In the genomic region with DNA sequence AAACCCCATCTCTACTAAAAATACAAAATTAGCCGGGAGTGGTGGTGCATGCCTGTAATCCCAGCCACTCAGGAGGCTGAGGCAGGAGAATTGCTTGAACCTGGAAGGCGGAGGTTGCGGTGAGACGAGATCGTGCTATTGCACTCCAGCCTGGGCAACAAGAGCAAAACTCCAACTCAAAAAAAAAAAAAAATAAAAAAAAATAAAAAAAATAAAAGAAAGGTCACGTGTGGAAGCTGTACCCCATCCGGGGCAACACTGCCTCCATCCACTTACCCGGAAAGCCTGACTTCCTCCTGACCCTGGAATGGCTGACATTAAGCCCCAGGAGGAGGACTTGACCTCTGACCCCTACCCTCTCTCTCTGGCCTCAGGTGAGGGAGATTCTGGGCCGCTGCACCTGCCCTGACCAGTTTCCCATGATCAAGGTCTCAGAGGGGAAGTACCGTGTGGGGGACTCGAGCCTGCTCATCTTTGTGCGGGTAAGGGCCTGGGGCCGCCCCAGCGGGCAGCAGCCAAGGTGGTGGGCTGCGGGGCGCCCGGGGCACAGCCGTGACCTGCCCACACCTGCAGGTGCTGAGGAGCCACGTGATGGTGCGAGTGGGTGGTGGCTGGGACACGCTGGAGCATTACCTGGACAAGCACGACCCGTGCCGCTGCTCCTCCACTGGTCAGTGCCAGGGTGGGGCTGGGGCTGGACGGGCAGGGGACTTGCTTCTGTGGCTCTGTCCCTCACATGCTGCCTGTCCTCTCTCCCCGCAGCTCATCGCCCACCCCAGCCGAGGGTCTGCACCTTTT, we compare ENCODE assay signal across 10 cellular contexts. TPM values are rescaled to one million over a fixed set of nuclear protein-coding genes. Genes with fewer than 3 reads are reported as not detected.
DNase-seq lines count a peak whose midpoint lies in the region; ATAC-seq and TF ChIP-seq lines count a peak whose summit lies in the region.
"Had no signal": no experiment of that assay in that cellular context is flagged by ENCODE, and none has a peak within 500 bp of the region (broad histone marks: within the 10 kb centered on the region; RNA-seq: fewer than 3 reads in every experiment).

No MANE protein-coding gene starts in this region.

- peak overlapping the region in 1 of 2 donors; percentile 46 for H3K4me3 Mint-ChIP-seq in CD14-positive monocyte
- H3K4me3 Mint-ChIP-seq: GM23338 had no signal

- DNase-seq in CD14-positive monocyte (ENCODE audit: low spot score) (no peak), RWPE1 (ENCODE audit: low spot score) (no peak), heart left ventricle (peak in 1 of 5 donors; percentile 41), foreskin fibroblast (no peak), DMS 273 treated with DMSO at 0.1 percent for 48 hours (lab: John Stamatoyannopoulos, UW) (no peak)
- no peak for DNase-seq in stimulated activated naive CD4-positive, alpha-beta T cell treated with Interleukin-2 at 50 U/mL for 16 hours (lab: John Stamatoyannopoulos, UW)

- H3K9me3 ChIP-seq in heart left ventricle, result no peaks in the 10 kb centered on the region

- peaks cover 0 to 13% (median 0%) of the 10 kb centered on the region in 9 donors for H3K36me3 ChIP-seq in heart left ventricle
- no peaks in the 10 kb centered on the region for H3K36me3 ChIP-seq in rectal smooth muscle tissue (ENCODE audit: control insufficient read depth, insufficient read depth, low read length)

- peaks cover 60% of the 10 kb centered on the region for H3K4me1 Mint-ChIP-seq in CD14-positive monocyte

- TF ChIP-seq CTCF in CD14-positive monocyte (IDR thresholded peaks at IDR 0.05), result no peak
- no peak for TF ChIP-seq CTCF in RWPE1 (conservative IDR thresholded peaks at IDR 0.05; ENCODE audit: low read depth)
- no peak for TF ChIP-seq CTCF in heart left ventricle (IDR thresholded peaks at IDR 0.05)
- no peak for TF ChIP-seq CTCF in foreskin fibroblast (IDR thresholded peaks at IDR 0.05; ENCODE audit: low read depth, low read length)

- POLR2A ChIA-PET in RWPE1 (lab: Yijun Ruan, JAX; ENCODE audit: low non-redundant PET), result no interaction called here

- peak overlapping the region; percentile 63 to 94 (median 86) for H3K27ac Mint-ChIP-seq in CD14-positive monocyte
- H3K27ac Mint-ChIP-seq: GM23338 had no signal

- peaks cover 9 to 86% (median 68%) of the 10 kb centered on the region in 12 donors for H3K4me1 ChIP-seq in heart left ventricle
- peaks cover 44% of the 10 kb centered on the region for H3K4me1 ChIP-seq in rectal smooth muscle tissue (ENCODE audit: control insufficient read depth, insufficient read depth, low read length)

- intact Hi-C loops in CD14-positive monocyte (cut with micrococcal nuclease) (loop anchor here in 1 of 2 donors (5.0 kb wide), 1 partner anchor 77 kb away; the partner anchor contains the start of gene AP1B1), heart left ventricle (cut with DNase I) (no loop called here)

- CTCF ChIA-PET in RWPE1 (lab: Yijun Ruan, JAX), result no interaction called here

- peaks cover 19 to 23% of the 10 kb centered on the region in 2 donors for H3K36me3 Mint-ChIP-seq in CD14-positive monocyte
- H3K36me3 Mint-ChIP-seq: CD8-positive, alpha-beta memory T cell had no signal

- no peak for TF ChIP-seq POLR2A in heart left ventricle (IDR thresholded peaks at IDR 0.05)

- peaks cover 4 to 26% (median 17%) of the 10 kb centered on the region in 7 donors for H3K9me3 Mint-ChIP-seq in CD14-positive monocyte
- H3K9me3 Mint-ChIP-seq: CD8-positive, alpha-beta memory T cell had no signal

- H3K27ac ChIP-seq in RWPE1, result peak overlapping the region; percentile 94
- peak overlapping the region; percentile 31 to 95 (median 89) for H3K27ac ChIP-seq in heart left ventricle
- H3K27ac ChIP-seq in rectal smooth muscle tissue (ENCODE audit: low read depth, low read length), result peak overlapping the region; percentile 82

- no peak overlapping the region for H3K9ac ChIP-seq in rectal smooth muscle tissue (ENCODE audit: low read length)

- ATAC-seq in heart left ventricle (no peak), HG03159 (IDR thresholded peaks at IDR 0.05; ENCODE audit: unreplicated experiment) (no peak)

- peaks cover 36 to 67% (median 54%) of the 10 kb centered on the region in 3 donors for H3K27me3 Mint-ChIP-seq in CD14-positive monocyte (ENCODE audit: low read depth in 3 of 3)

- H3K27me3 ChIP-seq in heart left ventricle, result peaks cover 4 to 23% (median 17%) of the 10 kb centered on the region in 9 donors
- H3K27me3 ChIP-seq in rectal smooth muscle tissue (ENCODE audit: control insufficient read depth, insufficient read depth, low read length), result peaks cover 16% of the 10 kb centered on the region

- H3K4me3 ChIP-seq in heart left ventricle (peak overlapping the region in 9 of 12 donors; percentile 13 to 98 (median 41)), rectal smooth muscle tissue (ENCODE audit: low read length) (peak overlapping the region; percentile 7), foreskin fibroblast (ENCODE audit: low read depth in 1 of 2, low read length in 2 of 2) (no peak overlapping the region)
- H3K4me3 ChIP-seq: GM23338 had no signal

- WGBS in heart left ventricle, 4 donors, result 60 to 75% (median 65%) methylated on average over 18 to 28 of the region's 28 CpGs

RNA-seq across cellular contexts. Expression of gene GAS2L1, which starts 3.8 kb away (rescaled TPM):
- 10 to 100 TPM; 14.9 to 15.7 TPM for polyA plus RNA-seq in CD14-positive monocyte
- 10 to 100 TPM; 12.0 to 46.6 (median 16.8) TPM for total RNA-seq in heart left ventricle
- polyA plus RNA-seq in heart left ventricle, result 10 to 100 TPM; 18.0 to 48.3 TPM

RNA-seq across cellular contexts. Expression of gene RASL10A, which starts 5.2 kb away (rescaled TPM):
- polyA plus RNA-seq in CD14-positive monocyte (under 1 TPM; 0.35 to 0.50 TPM), heart left ventricle (1 to 10 TPM in 1 of 2 donors, under 1 TPM in 1; 0.95 to 1.1 TPM)
- total RNA-seq in heart left ventricle, result 1 to 10 TPM in 5 of 9 donors, under 1 TPM in 4; 0.29 to 5.8 (median 1.3) TPM
- total RNA-seq: CD8-positive, alpha-beta memory T cell had no signal
- polyA plus RNA-seq: CD8-positive, alpha-beta memory T cell had no signal

RNA-seq across cellular contexts. Expression of gene EWSR1, which starts 42.2 kb away (rescaled TPM):
- polyA plus RNA-seq in CD14-positive monocyte, result 100 to 1,000 TPM in 1 of 2 donors, 10 to 100 TPM in 1; 81.2 to 136 TPM
- total RNA-seq in heart left ventricle, result 100 to 1,000 TPM; 103 to 202 (median 138) TPM
- 100 to 1,000 TPM in 1 of 2 donors, 10 to 100 TPM in 1; 94.3 to 138 TPM for polyA plus RNA-seq in heart left ventricle

RNA-seq across cellular contexts. Expression of gene RHBDD3, which starts 42.5 kb away (rescaled TPM):
- 1 to 10 TPM; 4.0 to 4.8 TPM for polyA plus RNA-seq in CD14-positive monocyte
- total RNA-seq in heart left ventricle, result 10 to 100 TPM; 10.9 to 29.5 (median 12.6) TPM
- polyA plus RNA-seq in heart left ventricle, result 10 to 100 TPM; 17.2 to 18.8 TPM

Comparison
In these comparisons a context has a peak if more than half of its experiments do, and no peak if none do; other contexts are left out.
1. H3K4me3 ChIP-seq: peak in heart left ventricle (9 of 12) and rectal smooth muscle tissue (single experiment); none in foreskin fibroblast (0 of 2).
2. Peak in every context shown above with its lines, with median percentiles within 50 percentile points of each other: H3K27ac ChIP-seq.